Comparison of ENCODE assay signal across 22 cellular contexts in genomic region chr3:136916200-136916599, GRCh38. TPM values are rescaled to one million over a fixed set of nuclear protein-coding genes. Genes with fewer than 3 reads are reported as not detected.
"Had no signal": no experiment of that assay in that cellular context is flagged by ENCODE, and none has a peak within 500 bp of the region (broad histone marks: within the 10 kb centered on the region; RNA-seq: fewer than 3 reads in every experiment).

No MANE protein-coding gene starts in this region.

- H3K27ac Mint-ChIP-seq: activated B cell treated with CpG ODN at 0.5 μM for 24 hours; activated CD4-positive, alpha-beta memory T cell treated with anti-CD3 and anti-CD28 coated beads for 36 hours; activated naive CD4-positive, alpha-beta T cell treated with anti-CD3 and anti-CD28 coated beads, Interleukin-2, amount 10 ng/mL, durations not matched to agents 7 days and 5 days; activated T-cell treated with anti-CD3 and anti-CD28 coated beads, Interleukin-2, amount 50 U/mL, for 24 hours; dendritic cell treated with granulocyte-macrophage colony-stimulating factor and Interleukin-4, amounts not matched to agents 40 ng/mL and 50 ng/mL, for 4 days; T-helper 2 cell treated with Interferon-gamma antibody and Interleukin-4, amounts not matched to agents 5 μg/mL and 100 μg/mL, for 36 hours had no signal

- H3K4me3 ChIP-seq: ascending aorta, hepatocyte, lower lobe of right lung, pancreas, smooth muscle cell, testis, upper lobe of right lung had no signal

- ATAC-seq: lower lobe of right lung; naive thymus-derived CD8-positive, alpha-beta T cell; pancreas; sciatic nerve; upper lobe of right lung had no signal

- H3K9me3 Mint-ChIP-seq: activated B cell treated with CpG ODN at 0.5 μM for 24 hours had no signal

- FAIRE-seq: endothelial cell of umbilical vein, islet of Langerhans, pancreas had no signal

- H3K9me3 ChIP-seq: lower lobe of right lung, neutrophil, pancreas, testis, upper lobe of right lung had no signal

- H3K4me2 ChIP-seq: hepatocyte, smooth muscle cell had no signal

- H3K27me3 ChIP-seq: ascending aorta, hepatocyte, neutrophil, pancreas, testis, upper lobe of right lung had no signal

- H2AFZ ChIP-seq: hepatocyte had no signal

- H3K36me3 ChIP-seq: lower lobe of right lung, neutrophil, pancreas, upper lobe of right lung had no signal

- H3K4me3 Mint-ChIP-seq: activated B cell treated with CpG ODN at 0.5 μM for 24 hours; activated CD4-positive, alpha-beta memory T cell treated with anti-CD3 and anti-CD28 coated beads for 36 hours; activated naive CD4-positive, alpha-beta T cell treated with anti-CD3 and anti-CD28 coated beads, Interleukin-2, amount 10 ng/mL, durations not matched to agents 7 days and 5 days; activated T-cell treated with anti-CD3 and anti-CD28 coated beads, Interleukin-2, amount 50 U/mL, for 24 hours; dendritic cell treated with granulocyte-macrophage colony-stimulating factor and Interleukin-4, amounts not matched to agents 40 ng/mL and 50 ng/mL, for 4 days; T-helper 2 cell treated with Interferon-gamma antibody and Interleukin-4, amounts not matched to agents 5 μg/mL and 100 μg/mL, for 36 hours had no signal

- H3K4me1 ChIP-seq: ascending aorta had no signal

- DNase-seq: activated B cell treated with CpG ODN at 0.5 μM for 24 hours; activated CD4-positive, alpha-beta memory T cell treated with anti-CD3 and anti-CD28 coated beads for 36 hours; activated CD4-positive, alpha-beta T cell treated with anti-CD3 and anti-CD28 coated beads for 4 hours; activated effector memory CD4-positive, alpha-beta T cell treated with Interleukin-2 at 50 U/mL for 16 hours; activated naive CD4-positive, alpha-beta T cell treated with anti-CD3 and anti-CD28 coated beads, Interleukin-2, amount 10 ng/mL, durations not matched to agents 7 days and 5 days; activated T-cell treated with anti-CD3 and anti-CD28 coated beads, Interleukin-2, amount 50 U/mL, for 24 hours; effector CD8-positive, alpha-beta T cell; lower lobe of right lung; naive thymus-derived CD8-positive, alpha-beta T cell; pancreas; stimulated activated CD4-positive, alpha-beta T cell treated with anti-CD3 and anti-CD28 coated beads, Interleukin-4, amount 100 ng/mL, for 1 hour; testis; upper lobe of right lung had no signal

- H3K27ac ChIP-seq: ascending aorta, hepatocyte, lower lobe of right lung, neutrophil, pancreas, testis, upper lobe of right lung had no signal

- H3K27me3 Mint-ChIP-seq: activated B cell treated with CpG ODN at 0.5 μM for 24 hours; activated CD4-positive, alpha-beta memory T cell treated with anti-CD3 and anti-CD28 coated beads for 36 hours; activated naive CD4-positive, alpha-beta T cell treated with anti-CD3 and anti-CD28 coated beads, Interleukin-2, amount 10 ng/mL, durations not matched to agents 7 days and 5 days; activated T-cell treated with anti-CD3 and anti-CD28 coated beads, Interleukin-2, amount 50 U/mL, for 24 hours; dendritic cell treated with granulocyte-macrophage colony-stimulating factor and Interleukin-4, amounts not matched to agents 40 ng/mL and 50 ng/mL, for 4 days; naive thymus-derived CD8-positive, alpha-beta T cell had no signal

RNA-seq across cellular contexts. Expression of gene IL20RB, which starts 41.6 kb away (rescaled TPM):
- total RNA-seq: ascending aorta had no signal
